In genomic region chr4:153507679-153508073, GRCh38 we compare ENCODE assay signal across 1 cellular context.
TF ChIP-seq lines count a peak whose summit lies in the region.

No MANE protein-coding gene starts in this region.

TF ChIP-seq in WTC11, 78 proteins besides CTCF, POLR2A, EP300 and RAD21 (continued from another document):
- TF ChIP-seq ARID4B (CRISPR knock-in tag; IDR thresholded peaks at IDR 0.05; ENCODE audit: borderline replicate concordance) (no peak), MXD4 (CRISPR knock-in tag; IDR thresholded peaks at IDR 0.05; ENCODE audit: borderline replicate concordance) (no peak), FOXP1 (CRISPR knock-in tag; IDR thresholded peaks at IDR 0.05; ENCODE audit: borderline replicate concordance) (no peak), USF1 (CRISPR knock-in tag; IDR thresholded peaks at IDR 0.05) (no peak), GRHL2 (CRISPR knock-in tag; IDR thresholded peaks at IDR 0.05; ENCODE audit: insufficient replicate concordance, severe bottlenecking) (no peak), GABPB1 (CRISPR knock-in tag; IDR thresholded peaks at IDR 0.05) (no peak), SMAD3 (CRISPR knock-in tag; IDR thresholded peaks at IDR 0.05; ENCODE audit: borderline replicate concordance) (no peak), HMGA2 (CRISPR knock-in tag; IDR thresholded peaks at IDR 0.05) (no peak), ZNF423 (CRISPR knock-in tag; IDR thresholded peaks at IDR 0.05) (no peak), ZNF396 (CRISPR knock-in tag; IDR thresholded peaks at IDR 0.05; ENCODE audit: borderline replicate concordance) (no peak), JAZF1 (CRISPR knock-in tag; IDR thresholded peaks at IDR 0.05) (no peak)
- TF ChIP-seq, protein P1, sequence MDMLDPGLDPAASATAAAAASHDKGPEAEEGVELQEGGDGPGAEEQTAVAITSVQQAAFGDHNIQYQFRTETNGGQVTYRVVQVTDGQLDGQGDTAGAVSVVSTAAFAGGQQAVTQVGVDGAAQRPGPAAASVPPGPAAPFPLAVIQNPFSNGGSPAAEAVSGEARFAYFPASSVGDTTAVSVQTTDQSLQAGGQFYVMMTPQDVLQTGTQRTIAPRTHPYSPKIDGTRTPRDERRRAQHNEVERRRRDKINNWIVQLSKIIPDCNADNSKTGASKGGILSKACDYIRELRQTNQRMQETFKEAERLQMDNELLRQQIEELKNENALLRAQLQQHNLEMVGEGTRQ (CRISPR knock-in tag; IDR thresholded peaks at IDR 0.05) = no peak
- TF ChIP-seq, protein P2, sequence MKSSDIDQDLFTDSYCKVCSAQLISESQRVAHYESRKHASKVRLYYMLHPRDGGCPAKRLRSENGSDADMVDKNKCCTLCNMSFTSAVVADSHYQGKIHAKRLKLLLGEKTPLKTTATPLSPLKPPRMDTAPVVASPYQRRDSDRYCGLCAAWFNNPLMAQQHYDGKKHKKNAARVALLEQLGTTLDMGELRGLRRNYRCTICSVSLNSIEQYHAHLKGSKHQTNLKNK (CRISPR knock-in tag; IDR thresholded peaks at IDR 0.05) = no peak
- TF ChIP-seq, protein P3, sequence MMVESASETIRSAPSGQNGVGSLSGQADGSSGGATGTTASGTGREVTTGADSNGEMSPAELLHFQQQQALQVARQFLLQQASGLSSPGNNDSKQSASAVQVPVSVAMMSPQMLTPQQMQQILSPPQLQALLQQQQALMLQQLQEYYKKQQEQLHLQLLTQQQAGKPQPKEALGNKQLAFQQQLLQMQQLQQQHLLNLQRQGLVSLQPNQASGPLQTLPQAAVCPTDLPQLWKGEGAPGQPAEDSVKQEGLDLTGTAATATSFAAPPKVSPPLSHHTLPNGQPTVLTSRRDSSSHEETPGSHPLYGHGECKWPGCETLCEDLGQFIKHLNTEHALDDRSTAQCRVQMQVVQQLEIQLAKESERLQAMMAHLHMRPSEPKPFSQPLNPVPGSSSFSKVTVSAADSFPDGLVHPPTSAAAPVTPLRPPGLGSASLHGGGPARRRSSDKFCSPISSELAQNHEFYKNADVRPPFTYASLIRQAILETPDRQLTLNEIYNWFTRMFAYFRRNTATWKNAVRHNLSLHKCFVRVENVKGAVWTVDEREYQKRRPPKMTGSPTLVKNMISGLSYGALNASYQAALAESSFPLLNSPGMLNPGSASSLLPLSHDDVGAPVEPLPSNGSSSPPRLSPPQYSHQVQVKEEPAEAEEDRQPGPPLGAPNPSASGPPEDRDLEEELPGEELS (CRISPR knock-in tag; IDR thresholded peaks at IDR 0.05) = no peak
